8 cellular contexts compared by ENCODE assay signal in the genomic region with DNA sequence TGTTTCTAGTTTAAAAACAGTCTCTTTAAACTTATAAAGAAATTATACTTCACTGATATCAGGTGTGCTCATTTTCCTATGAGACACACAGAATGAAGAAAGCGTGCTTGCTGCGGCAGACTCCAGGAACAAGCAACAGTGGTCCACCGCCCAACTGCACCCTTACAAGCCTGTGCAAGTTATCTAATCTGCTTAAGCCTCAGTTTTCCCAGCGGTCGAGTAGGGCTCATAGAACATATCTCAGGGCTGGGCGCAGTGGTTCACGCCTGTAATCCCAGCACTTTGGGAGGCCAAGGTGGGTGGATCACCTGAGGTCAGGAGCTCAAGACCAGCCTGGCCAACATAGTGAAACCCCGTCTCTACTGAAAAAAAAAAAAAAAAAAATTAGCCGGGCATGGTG. TPM values are rescaled to one million over a fixed set of nuclear protein-coding genes. Genes with fewer than 3 reads are reported as not detected.
A peak's percentile ranks its signal among the peaks of the same experiment; 100 is the strongest.
DNase-seq lines count a peak whose midpoint lies in the region; ATAC-seq and TF ChIP-seq lines count a peak whose summit lies in the region.
"Not testable (repeated sequence)": the region's sequence is repeated elsewhere in the genome, so short reads cannot be mapped to it uniquely, and the experiment has no call there.

No MANE protein-coding gene starts in this region.

- POLR2A ChIA-PET in AG04450 (lab: Yijun Ruan, JAX) = interaction anchor here (0.7 kb wide), 1 partner anchor 19 kb away, joined by 6 read pairs; no protein-coding TSS in a partner anchor
- POLR2A ChIA-PET in IMR-90 (lab: Charles Lee; ENCODE audit: unreplicated experiment) = not testable (repeated sequence)

- CTCF ChIA-PET in AG04450 (lab: Charles Lee); IMR-90 (lab: Yijun Ruan, JAX): not testable (repeated sequence)

- not testable (repeated sequence) for TF ChIP-seq EP300 in esophagus muscularis mucosa (IDR thresholded peaks at IDR 0.05)

- dilution Hi-C loops in IMR-90 (cut with HindIII; ENCODE audit: low sequenced_read_pairs, unreplicated experiment) = not testable (repeated sequence)

- 58% methylated on average over 2 of the region's 9 CpGs; no CpG with 5 or more reads in 1 of the 2 experiments for WGBS in IMR-90 (ENCODE audit: extremely low coverage in 2 of 2, insufficient read length in 1 of 2), 2 experiments
- 60% methylated on average over 9 of the region's 9 CpGs for WGBS in esophagus muscularis mucosa

- H3K4me1 ChIP-seq in IMR-90 (ENCODE audit: control insufficient read depth, insufficient read depth, low read length) (peaks cover 22% of the 10 kb centered on the region), esophagus muscularis mucosa (peaks cover 77 to 87% (median 85%) of the 10 kb centered on the region in 4 donors), left ventricle myocardium inferior (peaks cover 100% of the 10 kb centered on the region), subcutaneous abdominal adipose tissue (ENCODE audit: control insufficient read depth in 5 of 5, insufficient read depth in 5 of 5, low read length in 5 of 5) (peaks cover 9 to 66% (median 47%) of the 10 kb centered on the region in 5 donors)

- not testable (repeated sequence) for H3K4me2 ChIP-seq in IMR-90 (ENCODE audit: low read depth, low read length)

- H3K27me3 Mint-ChIP-seq in mesothelial cell of epicardium (ENCODE audit: low read depth); osteocyte (ENCODE audit: unreplicated experiment): not testable (repeated sequence)

- not testable (repeated sequence) for H4K5ac ChIP-seq in IMR-90 (ENCODE audit: low read depth, low read length)

- intact Hi-C loops in IMR-90 (cut with micrococcal nuclease); esophagus muscularis mucosa (cut with DNase I); left ventricle myocardium inferior (cut with micrococcal nuclease): not testable (repeated sequence)

- peak overlapping the region; percentile 90 for H3K27ac Mint-ChIP-seq in mesothelial cell of epicardium
- peak overlapping the region; percentile 93 for H3K27ac Mint-ChIP-seq in osteocyte (ENCODE audit: unreplicated experiment)

- H3K56ac ChIP-seq in IMR-90 (ENCODE audit: extremely low read depth, insufficient read depth, low read length) = not testable (repeated sequence)

- H3K23ac ChIP-seq in IMR-90 (ENCODE audit: low read depth, low read length) = not testable (repeated sequence)

- not testable (repeated sequence) for H3K9me1 ChIP-seq in IMR-90 (ENCODE audit: insufficient read depth, low read length)

- not testable (repeated sequence) for H2AK5ac ChIP-seq in IMR-90 (ENCODE audit: low read depth, low read length)

- not testable (repeated sequence) for TF ChIP-seq CTCF in AG04450 (IDR thresholded peaks at IDR 0.05; ENCODE audit: low read depth, low read length); IMR-90 (conservative IDR thresholded peaks at IDR 0.05; ENCODE audit: low read depth, low read length); WERI-Rb-1 (IDR thresholded peaks at IDR 0.05; ENCODE audit: low read depth, low read length); esophagus muscularis mucosa (IDR thresholded peaks at IDR 0.05); left ventricle myocardium inferior (IDR thresholded peaks at IDR 0.05; ENCODE audit: borderline replicate concordance); mesothelial cell of epicardium (IDR thresholded peaks at IDR 0.05; ENCODE audit: unreplicated experiment); osteocyte (IDR thresholded peaks at IDR 0.05)

- H3K4ac ChIP-seq in IMR-90 (ENCODE audit: low read depth, low read length) = not testable (repeated sequence)

- not testable (repeated sequence) for H2BK15ac ChIP-seq in IMR-90 (ENCODE audit: low read depth, low read length)

- BruUV-seq in IMR-90 (replicated peaks; lab: Mats Ljungman, UMichigan) = not testable (repeated sequence)

- H2BK20ac ChIP-seq in IMR-90 (ENCODE audit: low read depth, low read length) = not testable (repeated sequence)

- not testable (repeated sequence) for H3K4me3 Mint-ChIP-seq in mesothelial cell of epicardium; osteocyte (ENCODE audit: unreplicated experiment)

- H3K27me3 ChIP-seq in AG04450 (ENCODE audit: control insufficient read depth, insufficient read depth, low read length); IMR-90 (ENCODE audit: control insufficient read depth, insufficient read depth, low read length); WERI-Rb-1 (ENCODE audit: insufficient read depth, low read depth, severe bottlenecking); esophagus muscularis mucosa; left ventricle myocardium inferior (ENCODE audit: low read depth); subcutaneous abdominal adipose tissue (ENCODE audit: control insufficient read depth in 5 of 5, insufficient read depth in 4 of 5, low read length in 5 of 5): not testable (repeated sequence)

- not testable (repeated sequence) for TF ChIP-seq RAD21 in IMR-90 (IDR thresholded peaks at IDR 0.05; ENCODE audit: low read length)

- not testable (repeated sequence) for H4K91ac ChIP-seq in IMR-90 (ENCODE audit: insufficient read depth, low read depth, low read length)

- H3K27ac ChIP-seq in AG04450 (ENCODE audit: low read depth, low read length) = peak overlapping the region; percentile 88
- H3K27ac ChIP-seq in IMR-90 (ENCODE audit: insufficient read depth, low read length) = peak overlapping the region; percentile 75; the same call in 1 of the 2 replicates
- H3K27ac ChIP-seq in WERI-Rb-1 = not testable (repeated sequence)
- peak overlapping the region; percentile 55 to 70 (median 62) for H3K27ac ChIP-seq in esophagus muscularis mucosa (replicated peaks in 1 of 4)
- H3K27ac ChIP-seq in left ventricle myocardium inferior (replicated peaks) = peak overlapping the region; percentile 82
- H3K27ac ChIP-seq in subcutaneous abdominal adipose tissue (ENCODE audit: low read depth, low read length) = peak overlapping the region; percentile 42

- H3K4me1 Mint-ChIP-seq in mesothelial cell of epicardium (peaks cover 40% of the 10 kb centered on the region), osteocyte (ENCODE audit: unreplicated experiment) (peaks cover 77% of the 10 kb centered on the region)

- not testable (repeated sequence) for H3K36me3 Mint-ChIP-seq in mesothelial cell of epicardium; osteocyte (ENCODE audit: unreplicated experiment)

- not testable (repeated sequence) for H2BK120ac ChIP-seq in IMR-90 (ENCODE audit: low read depth, low read length)

- H2AFZ ChIP-seq in IMR-90 (replicated peaks; ENCODE audit: low read length, poor library complexity) = not testable (repeated sequence)

- not testable (repeated sequence) for H3K9me3 Mint-ChIP-seq in mesothelial cell of epicardium; osteocyte (ENCODE audit: unreplicated experiment)

- not testable (repeated sequence) for ATAC-seq in IMR-90 (ENCODE audit: low read depth)

- H3K18ac ChIP-seq in IMR-90 (ENCODE audit: low read depth, low read length) = not testable (repeated sequence)

- in situ Hi-C loops in IMR-90 (cut with MboI; ENCODE audit: low sequenced_read_pairs) = not testable (repeated sequence)

- peaks cover 14% of the 10 kb centered on the region; the same call in 1 of the 2 replicates for H4K20me1 ChIP-seq in IMR-90 (ENCODE audit: insufficient read depth, low read length)

- H3K79me1 ChIP-seq in IMR-90 (ENCODE audit: low read depth in 1 of 2, low read length in 2 of 2) = peaks cover 16 to 73% of the 10 kb centered on the region in 2 experiments

- not testable (repeated sequence) for H3K14ac ChIP-seq in IMR-90 (replicated peaks; ENCODE audit: low read depth, low read length)

- not testable (repeated sequence) for H3K9me3 ChIP-seq in AG04450 (ENCODE audit: control insufficient read depth, insufficient read depth, low read length); IMR-90 (ENCODE audit: control insufficient read depth, insufficient read depth, low read length); WERI-Rb-1 (ENCODE audit: severe bottlenecking); esophagus muscularis mucosa; left ventricle myocardium inferior (replicated peaks); subcutaneous abdominal adipose tissue (ENCODE audit: control insufficient read depth in 5 of 5, low read length in 5 of 5)

- H3K4me3 ChIP-seq in AG04450 (ENCODE audit: low read depth, low read length); IMR-90 (ENCODE audit: insufficient read depth, low read depth, low read length); WERI-Rb-1 (ENCODE audit: low read depth, low read length); subcutaneous abdominal adipose tissue (ENCODE audit: low read depth in 1 of 5, low read length in 5 of 5): not testable (repeated sequence)
- H3K4me3 ChIP-seq in esophagus muscularis mucosa (peak overlapping the region in 2 of 4 donors; percentile 28 to 33), left ventricle myocardium inferior (peak overlapping the region; percentile 38)

- DNase-seq in AG04450 (ENCODE audit: low read depth, low spot score); IMR-90; esophagus muscularis mucosa (ENCODE audit: extremely low spot score); left ventricle myocardium inferior; mesothelial cell of epicardium (ENCODE audit: low spot score in 2 of 2, unreplicated experiment in 2 of 2); osteocyte (ENCODE audit: extremely low spot score, unreplicated experiment): not testable (repeated sequence)
- peak; percentile 15 for DNase-seq in WERI-Rb-1

- H3K36me3 ChIP-seq in IMR-90 (ENCODE audit: control insufficient read depth, insufficient read depth, low read length); WERI-Rb-1; esophagus muscularis mucosa; left ventricle myocardium inferior; subcutaneous abdominal adipose tissue (ENCODE audit: control insufficient read depth in 5 of 5, insufficient read depth in 5 of 5, low read length in 5 of 5): not testable (repeated sequence)

- H4K8ac ChIP-seq in IMR-90 (ENCODE audit: low read depth in 2 of 2, low read length in 2 of 2) = not testable (repeated sequence)

- not testable (repeated sequence) for TF ChIP-seq POLR2A in IMR-90 (IDR thresholded peaks at IDR 0.05; ENCODE audit: low read depth, low read length); esophagus muscularis mucosa (IDR thresholded peaks at IDR 0.05; ENCODE audit: low read depth)

- H2AK9ac ChIP-seq in IMR-90 (replicated peaks; ENCODE audit: low read depth, low read length, poor library complexity) = not testable (repeated sequence)

- not testable (repeated sequence) for H3K9ac ChIP-seq in IMR-90 (ENCODE audit: low read depth, low read length)
- H3K9ac ChIP-seq in subcutaneous abdominal adipose tissue (ENCODE audit: low read length in 5 of 5) = peak overlapping the region in 1 of 5 donors; percentile 14

- H2BK5ac ChIP-seq in IMR-90 (ENCODE audit: low read depth, low read length, poor library complexity, severe bottlenecking) = not testable (repeated sequence)

RNA-seq across cellular contexts. Expression of a gene that starts 43.1 kb away (rescaled TPM):
- polyA plus RNA-seq in AG04450 (2011; rRNA removed) (28.5 and 30.2 TPM in 2 replicates), IMR-90 (2012; rRNA removed) (34.5 and 34.8 TPM in 2 replicates)
- polyA minus RNA-seq in AG04450 (2011; rRNA and poly(A)+ RNA removed) = 28.8 and 34.7 TPM in 2 replicates
- total RNA-seq in IMR-90 (2012; rRNA removed) (14.2 TPM in 2 replicates), esophagus muscularis mucosa (10 to 100 TPM; 32.0 to 64.6 (median 50.2) TPM), left ventricle myocardium inferior (25.5 TPM), mesothelial cell of epicardium (28.3 to 29.9 TPM (median 29.2 TPM) in 3 replicates), osteocyte (63.9 and 66.6 TPM in 2 replicates)
- polyA plus RNA-seq in IMR-90 (2012; cell fraction: cytosol; rRNA removed) = 13.5 and 24.2 TPM in 2 replicates
- polyA plus RNA-seq in IMR-90 (2012; cell fraction: nucleus; rRNA removed; ENCODE audit: low replicate concordance) = 74.6 and 95.8 TPM in 2 replicates
